In the genomic region with DNA sequence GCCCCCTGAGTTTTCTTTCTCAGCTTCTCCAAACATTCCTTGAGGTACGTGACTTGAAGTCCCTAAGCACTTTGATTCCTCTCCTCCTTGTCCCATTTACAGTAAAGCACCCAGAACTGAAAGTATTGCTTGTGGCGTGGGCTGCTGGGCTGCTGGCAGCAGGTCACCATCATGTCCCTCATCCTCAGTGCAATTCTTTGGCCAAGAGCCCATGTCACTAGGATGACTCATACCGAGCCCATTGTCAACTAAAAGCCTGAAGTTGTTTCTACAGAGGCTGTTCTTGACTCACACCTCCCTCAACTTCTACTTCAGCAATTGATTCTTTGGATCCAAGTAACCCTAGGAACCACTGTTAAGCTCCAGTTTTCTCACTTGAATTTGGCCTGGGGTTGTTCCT, we compare ENCODE assay signal across 11 cellular contexts. TPM values are rescaled to one million over a fixed set of nuclear protein-coding genes. Genes with fewer than 3 reads are reported as not detected.
DNase-seq lines count a peak whose midpoint lies in the region; ATAC-seq, FAIRE-seq and TF ChIP-seq lines count a peak whose summit lies in the region.
"Had no signal": no experiment of that assay in that cellular context is flagged by ENCODE, and none has a peak within 500 bp of the region (broad histone marks: within the 10 kb centered on the region; RNA-seq: fewer than 3 reads in every experiment).

No MANE protein-coding gene starts in this region.

- TF ChIP-seq POLR2A in endothelial cell of umbilical vein (IDR thresholded peaks at IDR 0.05; ENCODE audit: low read depth, low read length) (no peak), thyroid gland (IDR thresholded peaks at IDR 0.05) (no peak)

- dilution Hi-C loops in endothelial cell of umbilical vein (cut with MboI; ENCODE audit: extremely low pct_ligation_motif_present, low sequenced_read_pairs), result no loop called here

- no peaks in the 10 kb centered on the region for H3K27me3 Mint-ChIP-seq in activated naive CD4-positive, alpha-beta T cell treated with anti-CD3 and anti-CD28 coated beads for 36 hours (ENCODE audit: low read depth)

- DNase-seq in activated naive CD4-positive, alpha-beta T cell treated with anti-CD3 and anti-CD28 coated beads for 36 hours, result peak; percentile 43
- no peak for DNase-seq in activated naive CD4-positive, alpha-beta T cell treated with anti-CD3 and anti-CD28 coated beads, Interleukin-2, amount 50 U/mL, for 16 hours
- DNase-seq in NCI-H2196 (lab: John Stamatoyannopoulos, UW; ENCODE audit: unreplicated experiment) (peak; percentile 30), endothelial cell of umbilical vein (ENCODE audit: low read depth, low spot score) (peak; percentile 73), thyroid gland (peak; percentile 89 to 90), cerebellar nuclear complex (lab: John Stamatoyannopoulos, UW) (no peak), SW 1271 (lab: John Stamatoyannopoulos, UW) (no peak)
- DNase-seq: NCI-H146 had no signal

- H3K9ac ChIP-seq in endothelial cell of umbilical vein (replicated peaks; ENCODE audit: extremely low read depth, insufficient read depth, low read length), result no peak overlapping the region

- H3K27ac ChIP-seq in endothelial cell of umbilical vein (ENCODE audit: insufficient read depth, low read depth, low read length) (no peak overlapping the region), thyroid gland (peak overlapping the region in 1 of 3 donors; percentile 17)

- no peaks in the 10 kb centered on the region for H3K9me3 Mint-ChIP-seq in activated naive CD4-positive, alpha-beta T cell treated with anti-CD3 and anti-CD28 coated beads for 36 hours
- H3K9me3 Mint-ChIP-seq: CD8-positive, alpha-beta T cell; neural crest cell had no signal

- H3K4me3 ChIP-seq in endothelial cell of umbilical vein (replicated peaks in 1 of 3; ENCODE audit: insufficient read depth in 1 of 3, low read depth in 1 of 3, low read length in 3 of 3) (no peak overlapping the region), thyroid gland (replicated peaks in 1 of 3) (no peak overlapping the region)

- WGBS in thyroid gland, 2 donors, result 13 to 14% methylated on average over 3 of the region's 3 CpGs

- no peak overlapping the region for H3K4me3 Mint-ChIP-seq in activated naive CD4-positive, alpha-beta T cell treated with anti-CD3 and anti-CD28 coated beads for 36 hours
- H3K4me3 Mint-ChIP-seq: CD8-positive, alpha-beta T cell; neural crest cell had no signal

- intact Hi-C loops in activated naive CD4-positive, alpha-beta T cell treated with anti-CD3 and anti-CD28 coated beads for 36 hours (cut with micrococcal nuclease), result no loop called here
- intact Hi-C loops in endothelial cell of umbilical vein (cut with micrococcal nuclease), result no loop called here
- intact Hi-C loops in thyroid gland (cut with DNase I), result no loop called here

- H3K27me3 ChIP-seq in endothelial cell of umbilical vein (ENCODE audit: control insufficient read depth in 2 of 2, insufficient read depth in 2 of 2, low read length in 2 of 2) (no peaks in the 10 kb centered on the region), thyroid gland (no peaks in the 10 kb centered on the region)

- H3K9me3 ChIP-seq in endothelial cell of umbilical vein (replicated peaks; ENCODE audit: control insufficient read depth, insufficient read depth, low read length) (no peaks in the 10 kb centered on the region), thyroid gland (no peaks in the 10 kb centered on the region)

- no peak overlapping the region for H3K27ac Mint-ChIP-seq in activated naive CD4-positive, alpha-beta T cell treated with anti-CD3 and anti-CD28 coated beads for 36 hours
- H3K27ac Mint-ChIP-seq: CD8-positive, alpha-beta T cell had no signal

- FAIRE-seq in endothelial cell of umbilical vein (lab: Jason Lieb, UNC), result peak; percentile 92

- TF ChIP-seq CTCF in endothelial cell of umbilical vein (IDR thresholded peaks at IDR 0.05; ENCODE audit: extremely low read depth in 1 of 2, insufficient read depth in 1 of 2, low read depth in 1 of 2, low read length in 2 of 2) (no peak), thyroid gland (IDR thresholded peaks at IDR 0.05) (no peak)

- CTCF ChIA-PET in activated naive CD4-positive, alpha-beta T cell treated with anti-CD3 and anti-CD28 coated beads for 36 hours (lab: Charles Lee), result no interaction called here
- CTCF ChIA-PET in endothelial cell of umbilical vein (lab: Charles Lee), result no interaction called here

- no peak overlapping the region for H3K4me2 ChIP-seq in endothelial cell of umbilical vein (ENCODE audit: insufficient read depth, low read length)

- BruUV-seq in endothelial cell of umbilical vein (replicated peaks; lab: Mats Ljungman, UMichigan), result no TSS peak

- POLR2A ChIA-PET in endothelial cell of umbilical vein (lab: Charles Lee), result no interaction called here

- no peaks in the 10 kb centered on the region for H3K79me2 ChIP-seq in endothelial cell of umbilical vein (ENCODE audit: control insufficient read depth, insufficient read depth, low read length)

- H4K20me1 ChIP-seq in endothelial cell of umbilical vein (replicated peaks; ENCODE audit: control insufficient read depth, extremely low read depth, insufficient read depth, low read length), result no peaks in the 10 kb centered on the region

- no peak overlapping the region for H2AFZ ChIP-seq in endothelial cell of umbilical vein (ENCODE audit: low read depth, low read length)

- no peak for ATAC-seq in HG02973 (IDR thresholded peaks at IDR 0.05; ENCODE audit: unreplicated experiment)
- ATAC-seq: CD8-positive, alpha-beta T cell had no signal

- H3K36me3 ChIP-seq in endothelial cell of umbilical vein (ENCODE audit: control insufficient read depth in 2 of 2, extremely low read depth in 1 of 2, insufficient read depth in 2 of 2, low read length in 2 of 2) (no peaks in the 10 kb centered on the region), thyroid gland (no peaks in the 10 kb centered on the region)

- no peaks in the 10 kb centered on the region for H3K9me1 ChIP-seq in endothelial cell of umbilical vein (replicated peaks; ENCODE audit: control insufficient read depth, extremely low read depth, insufficient read depth, low read length)

- peaks cover 34% of the 10 kb centered on the region for H3K4me1 Mint-ChIP-seq in activated naive CD4-positive, alpha-beta T cell treated with anti-CD3 and anti-CD28 coated beads for 36 hours (ENCODE audit: low read depth)
- H3K4me1 Mint-ChIP-seq: neural crest cell had no signal

- H3K4me1 ChIP-seq in endothelial cell of umbilical vein (ENCODE audit: control insufficient read depth, extremely low read depth, insufficient read depth, low read length), result peaks cover 4% of the 10 kb centered on the region
- H3K4me1 ChIP-seq in thyroid gland, result peaks cover 6 to 15% of the 10 kb centered on the region in 2 donors

- no peaks in the 10 kb centered on the region for H3K36me3 Mint-ChIP-seq in activated naive CD4-positive, alpha-beta T cell treated with anti-CD3 and anti-CD28 coated beads for 36 hours (ENCODE audit: low read depth)
- H3K36me3 Mint-ChIP-seq: CD8-positive, alpha-beta T cell had no signal

TF ChIP-seq in endothelial cell of umbilical vein, 7 proteins besides CTCF, POLR2A, EP300 and RAD21:
- no peak for TF ChIP-seq GATA2 (IDR thresholded peaks at IDR 0.05; ENCODE audit: insufficient read depth, insufficient read length, low read depth, low read length)
- peak; percentile 77 for TF ChIP-seq JUN (IDR thresholded peaks at IDR 0.05; ENCODE audit: borderline replicate concordance, insufficient read depth, insufficient read length, low read depth)
- TF ChIP-seq FOS (IDR thresholded peaks at IDR 0.05; ENCODE audit: borderline replicate concordance, insufficient read depth, low read length), result peak; percentile 51

RNA-seq across cellular contexts. Expression of gene KPNA2, which starts 54.3 kb away (rescaled TPM):
- 100 to 1,000 TPM; 186 to 203 TPM for total RNA-seq in activated naive CD4-positive, alpha-beta T cell treated with anti-CD3 and anti-CD28 coated beads for 36 hours
- total RNA-seq in endothelial cell of umbilical vein, result 311 and 382 TPM in 2 replicates
- 252 and 259 TPM in 2 replicates for polyA plus RNA-seq in endothelial cell of umbilical vein
- 238 and 268 TPM in 2 replicates for polyA plus RNA-seq in endothelial cell of umbilical vein (2011; cell fraction: cytosol; rRNA removed)
- polyA plus RNA-seq in endothelial cell of umbilical vein (2011; cell fraction: nucleus; rRNA removed), result 209 and 217 TPM in 2 replicates
- 267 and 391 TPM in 2 replicates for polyA plus RNA-seq in endothelial cell of umbilical vein (2012)
- 488 and 522 TPM in 2 replicates for polyA minus RNA-seq in endothelial cell of umbilical vein
- 278 TPM for polyA minus RNA-seq in endothelial cell of umbilical vein (2011; cell fraction: cytosol; rRNA and poly(A)+ RNA removed)
- 156 and 233 TPM in 2 replicates for polyA minus RNA-seq in endothelial cell of umbilical vein (2011; cell fraction: nucleus; rRNA and poly(A)+ RNA removed)
- total RNA-seq in thyroid gland, result 10 to 100 TPM; 13.3 to 25.8 (median 17.5) TPM

Comparison
In these comparisons a context has a peak if more than half of its experiments do, and no peak if none do; other contexts are left out.
1. DNase-seq: peak in activated naive CD4-positive, alpha-beta T cell treated with anti-CD3 and anti-CD28 coated beads for 36 hours (single experiment), NCI-H2196 (single experiment), endothelial cell of umbilical vein (single experiment) and thyroid gland (2 of 2); none in activated naive CD4-positive, alpha-beta T cell treated with anti-CD3 and anti-CD28 coated beads, Interleukin-2, amount 50 U/mL, for 16 hours (single experiment), cerebellar nuclear complex (0 of 2) and SW 1271 (0 of 2).
2. RNA of gene KPNA2, which starts 54.3 kb away (total RNA-seq): 311 to 382 TPM in endothelial cell of umbilical vein and 186 to 203 TPM in activated naive CD4-positive, alpha-beta T cell treated with anti-CD3 and anti-CD28 coated beads for 36 hours; 13.3 to 25.8 TPM in thyroid gland; every median in the first group is over 4 times any median in the second.